Comparison of ENCODE assay signal across 1 cellular context in genomic region chr17:6938637-6939036, GRCh38.
A peak's percentile ranks its signal among the peaks of the same experiment; 100 is the strongest.
TF ChIP-seq lines count a peak whose summit lies in the region.

No MANE protein-coding gene starts in this region.

TF ChIP-seq in K562, 482 proteins besides CTCF, POLR2A, EP300 and RAD21 (continued from another document):
- TF ChIP-seq, protein P1, sequence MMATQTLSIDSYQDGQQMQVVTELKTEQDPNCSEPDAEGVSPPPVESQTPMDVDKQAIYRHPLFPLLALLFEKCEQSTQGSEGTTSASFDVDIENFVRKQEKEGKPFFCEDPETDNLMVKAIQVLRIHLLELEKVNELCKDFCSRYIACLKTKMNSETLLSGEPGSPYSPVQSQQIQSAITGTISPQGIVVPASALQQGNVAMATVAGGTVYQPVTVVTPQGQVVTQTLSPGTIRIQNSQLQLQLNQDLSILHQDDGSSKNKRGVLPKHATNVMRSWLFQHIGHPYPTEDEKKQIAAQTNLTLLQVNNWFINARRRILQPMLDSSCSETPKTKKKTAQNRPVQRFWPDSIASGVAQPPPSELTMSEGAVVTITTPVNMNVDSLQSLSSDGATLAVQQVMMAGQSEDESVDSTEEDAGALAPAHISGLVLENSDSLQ (IDR thresholded peaks at IDR 0.05) = peak; percentile 26; the same call in 1 of the 2 replicates
- peak; percentile 72; the same call in 1 of the 2 replicates for TF ChIP-seq HMBOX1 (IDR thresholded peaks at IDR 0.05)
